20 cellular contexts compared by ENCODE assay signal in genomic region chr3:15011174-15011573, GRCh38. TPM values are rescaled to one million over a fixed set of nuclear protein-coding genes. Genes with fewer than 3 reads are reported as not detected.
DNase-seq lines count a peak whose midpoint lies in the region; ATAC-seq, FAIRE-seq and TF ChIP-seq lines count a peak whose summit lies in the region.
"Had no signal": no experiment of that assay in that cellular context is flagged by ENCODE, and none has a peak within 500 bp of the region (broad histone marks: within the 10 kb centered on the region; RNA-seq: fewer than 3 reads in every experiment).

No MANE protein-coding gene starts in this region.

- in situ Hi-C loops in Caki2 (cut with HindIII; ENCODE audit: low pct_unique_long_range_greater_than_20kb, low sequenced_read_pairs): no loop called here

- H3K4me1 ChIP-seq in keratinocyte (ENCODE audit: control insufficient read depth, extremely low read depth, insufficient read depth, low read length): peaks cover 35% of the 10 kb centered on the region
- H3K4me1 ChIP-seq: neural progenitor cell, SJCRH30 had no signal

- TF ChIP-seq CTCF in keratinocyte (optimal IDR thresholded peaks at IDR 0.05 in 1 of 3, IDR thresholded peaks at IDR 0.05 in 1 of 3, conservative IDR thresholded peaks at IDR 0.05 in 1 of 3; ENCODE audit: extremely low read depth in 1 of 3, insufficient read depth in 2 of 3, low read length in 3 of 3): no peak

- no peaks in the 10 kb centered on the region for H3K27me3 ChIP-seq in keratinocyte (ENCODE audit: control insufficient read depth, extremely low read depth, insufficient read depth, low read length)
- H3K27me3 ChIP-seq: left lung, neural progenitor cell, SJCRH30 had no signal

- peaks cover 5% of the 10 kb centered on the region for H4K20me1 ChIP-seq in keratinocyte (ENCODE audit: control insufficient read depth, extremely low read depth, insufficient read depth, low read length)

- no peak overlapping the region for H2AFZ ChIP-seq in keratinocyte (ENCODE audit: control insufficient read depth, low read length)
- H2AFZ ChIP-seq: neural progenitor cell had no signal

- no peaks in the 10 kb centered on the region for H3K9me1 ChIP-seq in keratinocyte (ENCODE audit: control insufficient read depth, extremely low read depth, insufficient read depth, low read length)

- peaks cover 57% of the 10 kb centered on the region for H3K36me3 Mint-ChIP-seq in activated T-helper 2 cell treated with anti-CD3 and anti-CD28 coated beads, Interferon-gamma antibody, Interleukin-2, Interleukin-4, amounts not matched to agents 10 μg/mL and 5 μg/mL and 100 μg/mL, durations not matched to agents 14 hours and 24 hours and 36 hours (ENCODE audit: low read depth)

- no peak overlapping the region for H3K4me3 Mint-ChIP-seq in activated T-helper 2 cell treated with anti-CD3 and anti-CD28 coated beads, Interferon-gamma antibody, Interleukin-2, Interleukin-4, amounts not matched to agents 10 μg/mL and 5 μg/mL and 100 μg/mL, durations not matched to agents 14 hours and 24 hours and 36 hours (ENCODE audit: low read depth)
- H3K4me3 Mint-ChIP-seq: CD8-positive, alpha-beta T cell; effector memory CD8-positive, alpha-beta T cell; neural progenitor cell; type B pancreatic cell had no signal

- ATAC-seq in GM21786 (IDR thresholded peaks at IDR 0.05; ENCODE audit: unreplicated experiment): no peak
- no peak for ATAC-seq in GM18909 (IDR thresholded peaks at IDR 0.05; ENCODE audit: poor library complexity, unreplicated experiment)
- ATAC-seq: CD8-positive, alpha-beta T cell; effector memory CD8-positive, alpha-beta T cell; left lung; PC-3 had no signal

- peak; percentile 44 for FAIRE-seq in keratinocyte (lab: Jason Lieb, UNC)
- FAIRE-seq: GM12891 had no signal

- H3K9me3 Mint-ChIP-seq in activated T-helper 2 cell treated with anti-CD3 and anti-CD28 coated beads, Interferon-gamma antibody, Interleukin-2, Interleukin-4, amounts not matched to agents 10 μg/mL and 5 μg/mL and 100 μg/mL, durations not matched to agents 14 hours and 24 hours and 36 hours: no peaks in the 10 kb centered on the region
- H3K9me3 Mint-ChIP-seq: CD8-positive, alpha-beta T cell; effector memory CD8-positive, alpha-beta T cell; neural progenitor cell; type B pancreatic cell had no signal

- H3K27ac ChIP-seq in keratinocyte (ENCODE audit: control insufficient read depth, insufficient read depth, low read length): peak overlapping the region; percentile 88
- H3K27ac ChIP-seq: left lung, neural progenitor cell, SJCRH30 had no signal

- peak overlapping the region in 1 of 3 experiments; percentile 24 for H3K4me3 ChIP-seq in keratinocyte (ENCODE audit: control insufficient read depth in 2 of 3, extremely low read depth in 1 of 3, insufficient read depth in 2 of 3, low read depth in 1 of 3, low read length in 3 of 3)
- H3K4me3 ChIP-seq: left lung, neural progenitor cell, SJCRH30 had no signal

- H3K27ac Mint-ChIP-seq in activated T-helper 2 cell treated with anti-CD3 and anti-CD28 coated beads, Interferon-gamma antibody, Interleukin-2, Interleukin-4, amounts not matched to agents 10 μg/mL and 5 μg/mL and 100 μg/mL, durations not matched to agents 14 hours and 24 hours and 36 hours: peak overlapping the region; percentile 76
- H3K27ac Mint-ChIP-seq: neural progenitor cell, type B pancreatic cell had no signal

- no peaks in the 10 kb centered on the region for H3K79me2 ChIP-seq in keratinocyte (ENCODE audit: control insufficient read depth, insufficient read depth, low read length)

- H3K4me1 Mint-ChIP-seq in activated T-helper 2 cell treated with anti-CD3 and anti-CD28 coated beads, Interferon-gamma antibody, Interleukin-2, Interleukin-4, amounts not matched to agents 10 μg/mL and 5 μg/mL and 100 μg/mL, durations not matched to agents 14 hours and 24 hours and 36 hours (ENCODE audit: low read depth): peaks cover 10% of the 10 kb centered on the region

- DNase-seq in Caki2 (ENCODE audit: low read depth): peak; percentile 26
- DNase-seq in HT1080 (ENCODE audit: low read depth): peak; percentile 7
- DNase-seq in activated T-helper 2 cell treated with anti-CD3 and anti-CD28 coated beads, Interferon-gamma antibody, Interleukin-2, Interleukin-4, amounts not matched to agents 10 μg/mL and 5 μg/mL and 100 μg/mL, durations not matched to agents 14 hours and 24 hours and 36 hours (ENCODE audit: low spot score): no peak
- DNase-seq in keratinocyte (ENCODE audit: low read depth, low spot score): peak; percentile 82
- DNase-seq in effector CD4-positive, alpha-beta T cell: no peak
- DNase-seq: activated CD4-positive, CD25-positive, alpha-beta regulatory T cell; activated naive CD4-positive, alpha-beta T cell; CD8-positive, alpha-beta T cell; effector memory CD8-positive, alpha-beta T cell; H7; left lung; NCI-H187; NCI-H2227 treated with DMSO at 0.1 percent for 48 hours; PC-3; SJCRH30 had no signal

- intact Hi-C loops in activated T-helper 2 cell treated with anti-CD3 and anti-CD28 coated beads, Interferon-gamma antibody, Interleukin-2, Interleukin-4, amounts not matched to agents 10 μg/mL and 5 μg/mL and 100 μg/mL, durations not matched to agents 14 hours and 24 hours and 36 hours (cut with micrococcal nuclease): no loop called here

- dilution Hi-C loops in keratinocyte (cut with MboI; ENCODE audit: extremely low pct_ligation_motif_present, low sequenced_read_pairs): no loop called here

- peaks cover 0 to 18% of the 10 kb centered on the region in 2 experiments for H3K36me3 ChIP-seq in keratinocyte (ENCODE audit: control insufficient read depth in 2 of 2, extremely low read depth in 1 of 2, insufficient read depth in 2 of 2, low read length in 2 of 2)
- H3K36me3 ChIP-seq: neural progenitor cell had no signal

- H3K27me3 Mint-ChIP-seq in activated T-helper 2 cell treated with anti-CD3 and anti-CD28 coated beads, Interferon-gamma antibody, Interleukin-2, Interleukin-4, amounts not matched to agents 10 μg/mL and 5 μg/mL and 100 μg/mL, durations not matched to agents 14 hours and 24 hours and 36 hours (ENCODE audit: low read depth): no peaks in the 10 kb centered on the region
- H3K27me3 Mint-ChIP-seq: effector memory CD8-positive, alpha-beta T cell; type B pancreatic cell had no signal

- H3K4me2 ChIP-seq in keratinocyte (ENCODE audit: control insufficient read depth, extremely low read depth, insufficient read depth, low read depth, low read length): peak overlapping the region; percentile 80
- H3K4me2 ChIP-seq: neural progenitor cell had no signal

- H3K9ac ChIP-seq in keratinocyte (ENCODE audit: control insufficient read depth, extremely low read depth, insufficient read depth, low read length): peak overlapping the region; percentile 53
- H3K9ac ChIP-seq: neural progenitor cell had no signal

- H3K9me3 ChIP-seq in keratinocyte (ENCODE audit: control insufficient read depth, low read depth, low read length): no peaks in the 10 kb centered on the region
- H3K9me3 ChIP-seq: left lung, SJCRH30 had no signal

RNA-seq across cellular contexts. Expression of gene MRPS25, which starts 53.9 kb away (rescaled TPM):
- total RNA-seq in Caki2 (2014; rRNA removed; shearing (Covaris generic); ENCODE audit: low replicate concordance): 14.2 and 17.9 TPM in 2 replicates
- total RNA-seq in HT1080 (2014; rRNA removed; shearing (Covaris generic)): 66.4 and 69.0 TPM in 2 replicates
- 63.6 and 71.9 TPM in 2 replicates for polyA plus RNA-seq in HT1080 (2015; cell fraction: cytosol; rRNA removed)
- 104 and 135 TPM in 2 replicates for polyA plus RNA-seq in HT1080 (2015; cell fraction: nucleus; rRNA removed)
- total RNA-seq in activated T-helper 2 cell treated with anti-CD3 and anti-CD28 coated beads, Interferon-gamma antibody, Interleukin-2, Interleukin-4, amounts not matched to agents 10 μg/mL and 5 μg/mL and 100 μg/mL, durations not matched to agents 14 hours and 24 hours and 36 hours: 83.9 and 91.6 TPM in 2 replicates
- polyA plus RNA-seq in keratinocyte: 32.1 to 54.5 TPM (median 43.2 TPM) in 3 replicates
- 11.1 TPM for polyA plus RNA-seq in keratinocyte (2011; ENCODE audit: low read depth)
- 19.3 and 23.4 TPM in 2 replicates for polyA plus RNA-seq in keratinocyte (2011; cell fraction: cytosol; rRNA removed)
- 110 and 114 TPM in 2 replicates for polyA plus RNA-seq in keratinocyte (2011; cell fraction: nucleus; rRNA removed)
- polyA plus RNA-seq in keratinocyte (2012; ENCODE audit: low replicate concordance): 31.6 and 51.8 TPM in 2 replicates
- polyA minus RNA-seq in keratinocyte: 4.2 to 19.8 TPM (median 7.6 TPM) in 3 replicates
- polyA minus RNA-seq in keratinocyte (2011; cell fraction: cytosol; rRNA and poly(A)+ RNA removed): 21.1 TPM
- polyA minus RNA-seq in keratinocyte (2011; cell fraction: nucleus; rRNA and poly(A)+ RNA removed): 9.8 and 17.8 TPM in 2 replicates

Comparison
In these comparisons a context has a peak if more than half of its experiments do, and no peak if none do; other contexts are left out.
1. DNase-seq: peak in Caki2 (single experiment), HT1080 (single experiment) and keratinocyte (single experiment); none in activated T-helper 2 cell treated with anti-CD3 and anti-CD28 coated beads, Interferon-gamma antibody, Interleukin-2, Interleukin-4, amounts not matched to agents 10 μg/mL and 5 μg/mL and 100 μg/mL, durations not matched to agents 14 hours and 24 hours and 36 hours (single experiment) and effector CD4-positive, alpha-beta T cell (single experiment).